8 cellular contexts compared by ENCODE assay signal in the genomic region with DNA sequence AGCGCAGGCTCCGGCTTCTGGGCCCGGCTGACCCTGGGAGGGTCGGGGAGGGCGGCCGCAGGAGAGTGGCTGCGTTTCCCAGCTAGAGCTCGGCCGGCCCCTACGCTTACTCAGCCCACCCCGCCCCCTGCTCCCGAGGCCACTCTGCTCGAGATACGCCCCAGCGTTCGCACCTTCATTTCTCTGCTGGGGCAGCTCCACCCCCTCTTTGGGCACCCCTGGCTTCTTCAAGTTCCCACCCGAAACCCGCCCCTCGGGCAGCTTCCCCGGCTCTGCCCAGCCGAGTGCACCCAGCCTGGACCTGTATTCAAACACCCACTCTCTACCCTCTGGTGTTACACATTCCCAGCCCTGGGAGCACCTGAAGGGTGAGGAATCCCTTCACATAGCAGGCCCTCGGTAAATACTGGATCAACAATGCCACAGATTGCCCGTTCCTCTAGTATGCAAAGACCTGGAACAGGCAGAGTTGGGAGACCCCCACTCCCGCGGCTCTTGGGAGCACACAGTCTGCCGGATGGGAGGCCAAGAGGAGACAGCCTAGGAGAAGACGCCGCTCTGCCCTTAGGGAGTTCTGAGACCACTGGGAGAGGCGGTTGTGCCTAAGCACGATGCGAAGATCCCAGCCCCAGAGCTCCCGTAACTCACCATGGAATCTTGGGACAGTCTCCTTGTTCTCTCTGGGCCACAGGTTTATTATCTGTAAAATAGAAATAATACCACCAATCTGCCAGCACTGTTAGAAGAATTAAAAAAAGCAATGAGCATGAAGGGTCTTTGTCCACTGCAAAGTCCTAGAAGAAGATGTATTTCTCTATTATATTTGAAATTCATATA.
A peak's percentile ranks its signal among the peaks of the same experiment; 100 is the strongest.
DNase-seq lines count a peak whose midpoint lies in the region; ATAC-seq and TF ChIP-seq lines count a peak whose summit lies in the region.

No MANE protein-coding gene starts in this region.

- H3K27ac ChIP-seq in 22Rv1 = peak overlapping the region; percentile 55
- no peak overlapping the region for H3K27ac ChIP-seq in iPS DF 6.9 (ENCODE audit: low read length)
- peak overlapping the region; percentile 42 to 95 (median 89) for H3K27ac ChIP-seq in skin epidermis

- DNase-seq in activated T-helper 9 cell treated with anti-CD3 and anti-CD28 coated beads, Interleukin-2, amount 50 U/mL, for 16 hours (ENCODE audit: low read depth) = peak; percentile 4
- DNase-seq in iPS DF 6.9 (ENCODE audit: low read depth, low spot score) (no peak), NCI-H2081 treated with DMSO at 0.1 percent for 48 hours (lab: John Stamatoyannopoulos, UW) (no peak), NCI-H1694 (lab: John Stamatoyannopoulos, UW) (no peak)

- H3K27me3 ChIP-seq in iPS DF 6.9 (ENCODE audit: control insufficient read depth, insufficient read depth, low read length) = no peaks in the 10 kb centered on the region

- H3K4me1 ChIP-seq in iPS DF 6.9 (ENCODE audit: control insufficient read depth, insufficient read depth, low read length) = no peaks in the 10 kb centered on the region

- TF ChIP-seq CTCF in 22Rv1 (IDR thresholded peaks at IDR 0.05) = no peak

- no peaks in the 10 kb centered on the region for H3K36me3 ChIP-seq in iPS DF 6.9 (ENCODE audit: control insufficient read depth, insufficient read depth, low read length)

- no CpG with 5 or more reads among the region's 32 CpGs for WGBS in iPS DF 6.9 (ENCODE audit: insufficient coverage, insufficient read length)

- H3K4me3 ChIP-seq in iPS DF 6.9 (ENCODE audit: low read length) (peak overlapping the region; percentile 60; the same call in 1 of the 2 replicates), skin epidermis (peak overlapping the region; percentile 47 to 69 (median 64))

- ATAC-seq in GM21515 (IDR thresholded peaks at IDR 0.05; ENCODE audit: unreplicated experiment) (peak; percentile 15), HG03025 (IDR thresholded peaks at IDR 0.05; ENCODE audit: low FRiP score, unreplicated experiment) (no peak)

- H3K9me3 ChIP-seq in iPS DF 6.9 (ENCODE audit: control insufficient read depth, insufficient read depth, low read length) = no peaks in the 10 kb centered on the region
